ENCODE assay signal across 18 cellular contexts in genomic region chr6:28003661-28004060, GRCh38. TPM values are rescaled to one million over a fixed set of nuclear protein-coding genes. Genes with fewer than 3 reads are reported as not detected.
DNase-seq lines count a peak whose midpoint lies in the region; ATAC-seq and TF ChIP-seq lines count a peak whose summit lies in the region.
"Had no signal": no experiment of that assay in that cellular context is flagged by ENCODE, and none has a peak within 500 bp of the region (broad histone marks: within the 10 kb centered on the region; RNA-seq: fewer than 3 reads in every experiment).

No MANE protein-coding gene starts in this region.

- ATAC-seq in foreskin keratinocyte (peak; percentile 42), GM19455 (IDR thresholded peaks at IDR 0.05; ENCODE audit: unreplicated experiment) (no peak)
- ATAC-seq: K562, SK-N-SH treated with all-trans-retinoic acid at 6 μM for 48 hours, T-cell had no signal

- 74 to 86% (median 81%) methylated on average over 3 of the region's 3 CpGs for WGBS in spleen, 5 donors

- H3K79me2 ChIP-seq in osteoblast (ENCODE audit: insufficient read depth, low read length), result no peaks in the 10 kb centered on the region

- no peak for TF ChIP-seq CTCF in HEK293 (tag by site-specific recombination; IDR thresholded peaks at IDR 0.05)
- no peak for TF ChIP-seq CTCF in foreskin keratinocyte (conservative IDR thresholded peaks at IDR 0.05)
- TF ChIP-seq CTCF in osteoblast (IDR thresholded peaks at IDR 0.05; ENCODE audit: extremely low read depth, low read depth, low read length), result no peak
- TF ChIP-seq CTCF in spleen (IDR thresholded peaks at IDR 0.05 in 8 of 11, conservative IDR thresholded peaks at IDR 0.05 in 3 of 11), result no peak

- no peak for TF ChIP-seq POLR2A in spleen (IDR thresholded peaks at IDR 0.05)

- POLR2A ChIA-PET in HEK293 (lab: Yijun Ruan, JAX), result no interaction called here

- no peak overlapping the region for H2AFZ ChIP-seq in osteoblast (ENCODE audit: low read length)

- H3K27me3 ChIP-seq in foreskin keratinocyte (peaks cover 12% of the 10 kb centered on the region), osteoblast (ENCODE audit: insufficient read depth, low read length) (no peaks in the 10 kb centered on the region), spleen (replicated peaks in 1 of 7) (peaks cover 0 to 13% (median 0%) of the 10 kb centered on the region in 7 donors)

- H3K9me3 ChIP-seq in HEK293 (ENCODE audit: control insufficient read depth, insufficient read depth, low read depth, low read length) (no peaks in the 10 kb centered on the region), osteoblast (ENCODE audit: low read depth, low read length) (no peaks in the 10 kb centered on the region), spleen (no peaks in the 10 kb centered on the region)

- intact Hi-C loops in spleen (cut with DNase I; ENCODE audit: low total_unique reads), result no loop called here

- no peak overlapping the region for H3K27ac ChIP-seq in HEK293 (ENCODE audit: extremely low read depth, low read depth, low read length)
- H3K27ac ChIP-seq in foreskin keratinocyte, result no peak overlapping the region
- no peak overlapping the region for H3K27ac ChIP-seq in osteoblast (ENCODE audit: low read depth, low read length)
- H3K27ac ChIP-seq in spleen, result no peak overlapping the region
- H3K27ac ChIP-seq: C4-2B had no signal

- CTCF ChIA-PET in HEK293 (lab: Yijun Ruan, JAX), result interaction anchor here (0.6 to 0.8 kb wide), 2 partner anchors 16 to 360 kb away, joined by 3 to 4 read pairs; no protein-coding TSS in a partner anchor

- H3K4me2 ChIP-seq in osteoblast (ENCODE audit: insufficient read depth, low read length), result no peak overlapping the region

- H3K4me3 ChIP-seq in HEK293 (ENCODE audit: low read depth, low read length), result no peak overlapping the region
- H3K4me3 ChIP-seq in osteoblast (ENCODE audit: insufficient read depth, low read length), result no peak overlapping the region
- no peak overlapping the region for H3K4me3 ChIP-seq in spleen
- H3K4me3 ChIP-seq: K562 had no signal

- no peaks in the 10 kb centered on the region for H3K36me3 ChIP-seq in HEK293 (ENCODE audit: control insufficient read depth in 2 of 2, insufficient read depth in 1 of 2, low read length in 2 of 2)
- H3K36me3 ChIP-seq in osteoblast (ENCODE audit: insufficient read depth, low read length), result no peaks in the 10 kb centered on the region
- no peaks in the 10 kb centered on the region for H3K36me3 ChIP-seq in spleen

- H4K20me1 ChIP-seq in osteoblast (ENCODE audit: insufficient read depth, low read length), result no peaks in the 10 kb centered on the region

- DNase-seq in NCI-H774 (lab: John Stamatoyannopoulos, UW) (peak; percentile 11), foreskin keratinocyte (peak; percentile 10 to 32), osteoblast (ENCODE audit: insufficient read length, low spot score, missing footprints) (peak; percentile 19), NOMO-1 (lab: John Stamatoyannopoulos, UW; ENCODE audit: unreplicated experiment in 2 of 2) (no peak), spleen (no peak), globus pallidus (ENCODE audit: low spot score) (no peak)
- DNase-seq: ACHN, EL, NCI-H1930, NCI-H2171, SHP77 treated with DMSO at 0.1 percent for 48 hours, T-cell had no signal

- H3K4me1 ChIP-seq in HEK293 (ENCODE audit: control insufficient read depth, insufficient read depth, low read length) (no peaks in the 10 kb centered on the region), foreskin keratinocyte (no peaks in the 10 kb centered on the region), osteoblast (ENCODE audit: insufficient read depth, low read length) (no peaks in the 10 kb centered on the region), spleen (peaks cover 0 to 4% (median 0%) of the 10 kb centered on the region in 6 donors)

TF ChIP-seq in HEK293, 187 proteins besides CTCF, POLR2A, EP300 and RAD21:
- TF ChIP-seq PRDM10 (tag by site-specific recombination; IDR thresholded peaks at IDR 0.05), result peak; percentile 30; the same call in 1 of the 2 replicates
- 0 out of 2 replicates have a peak, but pooled peaks have one; percentile 14 for TF ChIP-seq SP7 (tag by site-specific recombination; IDR thresholded peaks at IDR 0.05)
- no peak for TF ChIP-seq ZNF658 (tag by site-specific recombination; IDR thresholded peaks at IDR 0.05)
- peak; percentile 65; the same call in 1 of the 2 replicates for TF ChIP-seq ATF2 (tag by site-specific recombination; IDR thresholded peaks at IDR 0.05; ENCODE audit: low read depth)
- 0 out of 2 replicates have a peak, but pooled peaks have one; percentile 46 for TF ChIP-seq PRDM1 (tag by site-specific recombination; IDR thresholded peaks at IDR 0.05)
- TF ChIP-seq YY1 (tag by site-specific recombination; IDR thresholded peaks at IDR 0.05), result no peak
- peak; percentile 24; the same call in 1 of the 2 replicates for TF ChIP-seq ZNF366 (tag by site-specific recombination; conservative IDR thresholded peaks at IDR 0.05)
- TF ChIP-seq WT1 (tag by site-specific recombination; IDR thresholded peaks at IDR 0.05), result no peak

RNA-seq across cellular contexts. Expression of gene OR2B6, which starts 46.6 kb away (rescaled TPM):
- total RNA-seq in foreskin keratinocyte (not detected in 2 replicates), osteoblast (not detected in 2 replicates), spleen (1 to 10 TPM in 1 of 7 donors, not detected in 6; 1.5 TPM)
- polyA plus RNA-seq in foreskin keratinocyte (not detected in 2 replicates), spleen (under 1 TPM in 1 of 3 donors, not detected in 2; 0.18 TPM)
- total RNA-seq: RPMI7951, T-cell had no signal

Comparison
In these comparisons a context has a peak if more than half of its experiments do, and no peak if none do; other contexts are left out.
1. DNase-seq: peak in NCI-H774 (single experiment), foreskin keratinocyte (2 of 2) and osteoblast (single experiment); none in NOMO-1 (0 of 2), spleen (single experiment) and globus pallidus (single experiment).